ENCODE assay signal across 21 cellular contexts in genomic region chr18:46095532-46095931, GRCh38. TPM values are rescaled to one million over a fixed set of nuclear protein-coding genes. Genes with fewer than 3 reads are reported as not detected.
A peak's percentile ranks its signal among the peaks of the same experiment; 100 is the strongest.
DNase-seq lines count a peak whose midpoint lies in the region; ATAC-seq, FAIRE-seq and TF ChIP-seq lines count a peak whose summit lies in the region.
"Had no signal": no experiment of that assay in that cellular context is flagged by ENCODE, and none has a peak within 500 bp of the region (broad histone marks: within the 10 kb centered on the region; RNA-seq: fewer than 3 reads in every experiment).

No MANE protein-coding gene starts in this region.

- FAIRE-seq in HepG2 (lab: Jason Lieb, UNC), result no peak
- FAIRE-seq: keratinocyte had no signal

- POLR2A ChIA-PET in HepG2 (lab: Yijun Ruan, JAX) (no interaction called here), WTC11 (lab: Charles Lee) (interaction anchor here (1.4 kb wide), 1 partner anchor 22 kb away, joined by 3 read pairs; no protein-coding TSS in a partner anchor)

- TF ChIP-seq EP300 in HepG2 (IDR thresholded peaks at IDR 0.05; ENCODE audit: low read depth in 2 of 2, low read length in 2 of 2) (no peak), HepG2 (CRISPR knock-in tag; IDR thresholded peaks at IDR 0.05; ENCODE audit: borderline replicate concordance) (no peak)

- no peaks in the 10 kb centered on the region for H3K27me3 Mint-ChIP-seq in WTC11 (ENCODE audit: low read depth)
- H3K27me3 Mint-ChIP-seq in stimulated activated naive B cell treated with anti-CD40 and anti-IgM and Interleukin-4, amounts not matched to agents 10 μg/mL and 1 μg/mL and 100 μg/mL, for 72 hours, result no peaks in the 10 kb centered on the region
- H3K27me3 Mint-ChIP-seq: B cell had no signal

- H3K4me3 ChIP-seq in HepG2 (replicated peaks in 1 of 3; ENCODE audit: insufficient read depth in 1 of 3, low read depth in 2 of 3, low read length in 3 of 3) (no peak overlapping the region), right lobe of liver (no peak overlapping the region), hepatocyte (no peak overlapping the region), SJCRH30 (no peak overlapping the region)
- H3K4me3 ChIP-seq: SK-N-MC had no signal

- no peaks in the 10 kb centered on the region for H3K9me3 Mint-ChIP-seq in WTC11
- H3K9me3 Mint-ChIP-seq in stimulated activated naive B cell treated with anti-CD40 and anti-IgM and Interleukin-4, amounts not matched to agents 10 μg/mL and 1 μg/mL and 100 μg/mL, for 72 hours, result no peaks in the 10 kb centered on the region
- H3K9me3 Mint-ChIP-seq: HFFc6 had no signal

- no peak overlapping the region for H3K27ac Mint-ChIP-seq in WTC11
- peak overlapping the region; percentile 20 for H3K27ac Mint-ChIP-seq in stimulated activated naive B cell treated with anti-CD40 and anti-IgM and Interleukin-4, amounts not matched to agents 10 μg/mL and 1 μg/mL and 100 μg/mL, for 72 hours
- H3K27ac Mint-ChIP-seq: B cell had no signal

- TF ChIP-seq RAD21 in HepG2 (CRISPR knock-in tag; IDR thresholded peaks at IDR 0.05), result no peak

- intact Hi-C loops in HepG2 (cut with micrococcal nuclease; ENCODE audit: unreplicated experiment) (no loop called here), right lobe of liver (cut with DNase I) (no loop called here)

- WGBS in HepG2 (ENCODE audit: low lambda C conversion rate), result 97% methylated on average over 10 of the region's 10 CpGs
- whole genome bisulfite sequencing in right lobe of liver (ENCODE audit: insufficient coverage, low coverage, low lambda C conversion rate, missing lambda C conversion rate), result 93% methylated on average over 8 of the region's 10 CpGs
- 98% methylated on average over 10 of the region's 10 CpGs for WGBS in hepatocyte (ENCODE audit: low lambda C conversion rate, missing lambda C conversion rate)

- CTCF ChIA-PET in HepG2 (lab: Yijun Ruan, JAX; ENCODE audit: low intra/inter-chr PET ratio, low total read pairs), result no interaction called here
- CTCF ChIA-PET in WTC11 (lab: Charles Lee), result no interaction called here

- H2AFZ ChIP-seq in HepG2 (ENCODE audit: low read length) (no peak overlapping the region), hepatocyte (no peak overlapping the region)

- BruUV-seq in HepG2 (replicated peaks; lab: Mats Ljungman, UMichigan), result no TSS peak

- peak overlapping the region; percentile 34; the same call in 1 of the 2 replicates for H3K4me3 Mint-ChIP-seq in WTC11
- peak overlapping the region in 1 of 2 donors; percentile 43 for H3K4me3 Mint-ChIP-seq in stimulated activated naive B cell treated with anti-CD40 and anti-IgM and Interleukin-4, amounts not matched to agents 10 μg/mL and 1 μg/mL and 100 μg/mL, for 72 hours

- H3K79me2 ChIP-seq in HepG2 (ENCODE audit: insufficient read depth, low read length) (peaks cover 65% of the 10 kb centered on the region), hepatocyte (peaks cover 79% of the 10 kb centered on the region)

- H3K4me2 ChIP-seq in HepG2 (ENCODE audit: low read depth, low read length), result peak overlapping the region; percentile 75; the same call in 1 of the 2 replicates
- peak overlapping the region; percentile 75 for H3K4me2 ChIP-seq in hepatocyte

- H3K9ac ChIP-seq in HepG2 (ENCODE audit: insufficient read depth, low read depth, low read length), result no peak overlapping the region

- H3K27ac ChIP-seq in HepG2 (ENCODE audit: extremely low read length, insufficient read depth, low read length) (no peak overlapping the region), right lobe of liver (no peak overlapping the region), hepatocyte (no peak overlapping the region), SJCRH30 (no peak overlapping the region)
- H3K27ac ChIP-seq: ascending aorta, SK-N-MC, tibial artery had no signal

- no peaks in the 10 kb centered on the region for H3K9me2 ChIP-seq in hepatocyte (replicated peaks; ENCODE audit: insufficient read depth)

- peaks cover 44% of the 10 kb centered on the region for H3K4me1 ChIP-seq in HepG2 (ENCODE audit: insufficient read depth, low read length)
- H3K4me1 ChIP-seq in right lobe of liver, result peaks cover 0 to 29% (median 11%) of the 10 kb centered on the region in 4 donors
- peaks cover 12% of the 10 kb centered on the region for H3K4me1 ChIP-seq in hepatocyte (ENCODE audit: insufficient read depth)
- no peaks in the 10 kb centered on the region for H3K4me1 ChIP-seq in SJCRH30

- no peaks in the 10 kb centered on the region; a peak in 1 of 5 replicates for H3K27me3 ChIP-seq in HepG2 (ENCODE audit: control insufficient read depth in 1 of 2, insufficient read depth in 2 of 2, low read length in 2 of 2)
- no peaks in the 10 kb centered on the region for H3K27me3 ChIP-seq in right lobe of liver
- no peaks in the 10 kb centered on the region for H3K27me3 ChIP-seq in hepatocyte
- no peaks in the 10 kb centered on the region for H3K27me3 ChIP-seq in SJCRH30
- H3K27me3 ChIP-seq: ascending aorta, tibial artery had no signal

- in situ Hi-C loops in HepG2 (cut with HindIII; ENCODE audit: extremely low pct_ligation_motif_present, low pct_unique_long_range_greater_than_20kb), result no loop called here

- H3K4me1 Mint-ChIP-seq in WTC11, result peaks cover 21% of the 10 kb centered on the region
- peaks cover 9 to 24% of the 10 kb centered on the region in 2 donors for H3K4me1 Mint-ChIP-seq in stimulated activated naive B cell treated with anti-CD40 and anti-IgM and Interleukin-4, amounts not matched to agents 10 μg/mL and 1 μg/mL and 100 μg/mL, for 72 hours

- peaks cover 56% of the 10 kb centered on the region for H3K36me3 Mint-ChIP-seq in WTC11
- H3K36me3 Mint-ChIP-seq in stimulated activated naive B cell treated with anti-CD40 and anti-IgM and Interleukin-4, amounts not matched to agents 10 μg/mL and 1 μg/mL and 100 μg/mL, for 72 hours, result peaks cover 20 to 28% of the 10 kb centered on the region in 2 donors

- TF ChIP-seq POLR2A in HepG2 (IDR thresholded peaks at IDR 0.05; ENCODE audit: insufficient read depth in 1 of 2, low read depth in 2 of 2, low read length in 2 of 2) (no peak), right lobe of liver (IDR thresholded peaks at IDR 0.05) (no peak)

- ATAC-seq in HepG2 (no peak), right lobe of liver (no peak), WTC11 (no peak), GM18520 (IDR thresholded peaks at IDR 0.05; ENCODE audit: unreplicated experiment) (no peak)
- ATAC-seq in stimulated activated naive B cell treated with anti-CD40 and anti-IgM and Interleukin-4, amounts not matched to agents 10 μg/mL and 1 μg/mL and 100 μg/mL, for 72 hours (replicated peaks), result no peak

- no peak for DNase-seq in HepG2 (ENCODE audit: low spot score)
- no peak for DNase-seq in right lobe of liver
- DNase-seq in WTC11 (ENCODE audit: low spot score), result no peak
- DNase-seq in hepatocyte (ENCODE audit: low spot score), result no peak
- no peak for DNase-seq in stimulated activated naive B cell treated with anti-CD40 and anti-IgM and Interleukin-4, amounts not matched to agents 10 μg/mL and 1 μg/mL and 100 μg/mL, for 72 hours
- DNase-seq in SJCRH30, result no peak
- no peak for DNase-seq in superior temporal gyrus (ENCODE audit: extremely low spot score)
- DNase-seq: activated CD4-positive, alpha-beta T cell treated with anti-CD3 and anti-CD28 coated beads, Interleukin-2, amount 50 U/mL, for 48 hours; activated gamma-delta T cell; DMS153; HFFc6; NCI-H2029 treated with DMSO at 0.1 percent for 48 hours; NCI-H524; stimulated activated CD4-positive, alpha-beta T cell treated with anti-CD3 and anti-CD28 coated beads, Interleukin-4, amount 100 ng/mL, for 24 hours; tibial artery had no signal

- TF ChIP-seq CTCF in HepG2 (CRISPR knock-in tag; IDR thresholded peaks at IDR 0.05) (no peak), right lobe of liver (IDR thresholded peaks at IDR 0.05) (no peak), WTC11 (IDR thresholded peaks at IDR 0.05) (no peak), hepatocyte (IDR thresholded peaks at IDR 0.05; ENCODE audit: poor library complexity) (no peak)

- H3K36me3 ChIP-seq in HepG2 (replicated peaks in 1 of 2; ENCODE audit: control insufficient read depth in 1 of 2, insufficient read depth in 2 of 2, low read length in 2 of 2), result peaks cover 12 to 33% of the 10 kb centered on the region in 2 experiments
- peaks cover 0 to 42% (median 24%) of the 10 kb centered on the region in 4 donors for H3K36me3 ChIP-seq in right lobe of liver
- H3K36me3 ChIP-seq in hepatocyte (replicated peaks; ENCODE audit: insufficient read depth, low read depth), result peaks cover under 1% of the 10 kb centered on the region
- peaks cover 36% of the 10 kb centered on the region for H3K36me3 ChIP-seq in SJCRH30

- peaks cover 17% of the 10 kb centered on the region; the same call in 1 of the 2 replicates for H4K20me1 ChIP-seq in HepG2 (ENCODE audit: insufficient read depth, low read length)
- H4K20me1 ChIP-seq in hepatocyte (ENCODE audit: insufficient read depth, poor library complexity, severe bottlenecking), result peaks cover 22% of the 10 kb centered on the region

- H3K9me3 ChIP-seq in HepG2 (ENCODE audit: low read length) (no peaks in the 10 kb centered on the region), right lobe of liver (no peaks in the 10 kb centered on the region), hepatocyte (ENCODE audit: low read depth) (no peaks in the 10 kb centered on the region), SJCRH30 (replicated peaks) (no peaks in the 10 kb centered on the region)
- H3K9me3 ChIP-seq: ascending aorta, tibial artery had no signal

RNA-seq across cellular contexts. Expression of gene ATP5F1A, which starts 2.6 kb away (rescaled TPM):
- total RNA-seq in HepG2 (2016; rRNA removed; fragmentation: Illumina TruSeq; extraction: Trizol) (922 and 1,311 TPM in 2 replicates), right lobe of liver (100 to 1,000 TPM; 243 to 405 (median 286) TPM), WTC11 (2021) (818 to 834 TPM (median 825 TPM) in 3 replicates), hepatocyte (931 and 979 TPM in 2 replicates)
- total RNA-seq in HepG2 (2016; cell fraction: cytosol; rRNA removed; fragmentation: Illumina TruSeq; extraction: Trizol; ENCODE audit: low read depth), result 198 and 244 TPM in 2 replicates
- total RNA-seq in HepG2 (2016; cell fraction: insoluble cytoplasmic fraction; rRNA removed; fragmentation: Illumina TruSeq; extraction: Trizol), result 940 and 1,285 TPM in 2 replicates
- total RNA-seq in HepG2 (2016; cell fraction: membrane; rRNA removed; fragmentation: Illumina TruSeq; extraction: Trizol), result 436 and 513 TPM in 2 replicates
- total RNA-seq in HepG2 (2016; cell fraction: nucleus; rRNA removed; fragmentation: Illumina TruSeq; extraction: Trizol), result 345 and 358 TPM in 2 replicates
- polyA plus RNA-seq in HepG2 (2011; rRNA removed) (355 and 459 TPM in 2 replicates), hepatocyte (533 and 609 TPM in 2 replicates)
- polyA plus RNA-seq in HepG2 (2011; cell fraction: cytosol; rRNA removed), result 632 and 726 TPM in 2 replicates
- polyA plus RNA-seq in HepG2 (2011; cell fraction: nucleus; rRNA removed), result 189 and 204 TPM in 2 replicates
- polyA plus RNA-seq in HepG2 (2012), result 422 and 462 TPM in 2 replicates
- 150 and 167 TPM in 2 replicates for polyA plus RNA-seq in HepG2 (2016; cell fraction: cytosol; fragmentation: Illumina TruSeq; extraction: Trizol; ENCODE audit: low read depth)
- polyA plus RNA-seq in HepG2 (2016; cell fraction: insoluble cytoplasmic fraction; fragmentation: Illumina TruSeq; extraction: Trizol; ENCODE audit: low read depth), result 868 and 898 TPM in 2 replicates
- polyA plus RNA-seq in HepG2 (2016; cell fraction: membrane; fragmentation: Illumina TruSeq; extraction: Trizol; ENCODE audit: low read depth), result 264 and 311 TPM in 2 replicates
- 317 and 333 TPM in 2 replicates for polyA plus RNA-seq in HepG2 (2016; cell fraction: nucleus; fragmentation: Illumina TruSeq; extraction: Trizol; ENCODE audit: insufficient read depth, low read depth)
- 762 and 776 TPM in 2 replicates for polyA minus RNA-seq in HepG2 (2011; rRNA and poly(A)+ RNA removed; ENCODE audit: low replicate concordance)
- 448 and 460 TPM in 2 replicates for polyA minus RNA-seq in HepG2 (2011; cell fraction: cytosol; rRNA and poly(A)+ RNA removed)
- polyA minus RNA-seq in HepG2 (2011; cell fraction: nucleus; rRNA and poly(A)+ RNA removed), result 137 and 150 TPM in 2 replicates
- 435 and 468 TPM in 2 replicates for total RNA-seq in SJCRH30 (2014; rRNA removed; shearing (Covaris generic))

RNA-seq across cellular contexts. Expression of gene HAUS1, which starts 8.7 kb away (rescaled TPM):
- 59.2 and 90.3 TPM in 2 replicates for total RNA-seq in HepG2 (2016; rRNA removed; fragmentation: Illumina TruSeq; extraction: Trizol)
- 24.1 and 27.0 TPM in 2 replicates for total RNA-seq in HepG2 (2016; cell fraction: cytosol; rRNA removed; fragmentation: Illumina TruSeq; extraction: Trizol; ENCODE audit: low read depth)
- 59.8 and 92.6 TPM in 2 replicates for total RNA-seq in HepG2 (2016; cell fraction: insoluble cytoplasmic fraction; rRNA removed; fragmentation: Illumina TruSeq; extraction: Trizol)
- total RNA-seq in HepG2 (2016; cell fraction: membrane; rRNA removed; fragmentation: Illumina TruSeq; extraction: Trizol), result 30.0 and 34.0 TPM in 2 replicates
- 22.1 and 27.7 TPM in 2 replicates for total RNA-seq in HepG2 (2016; cell fraction: nucleus; rRNA removed; fragmentation: Illumina TruSeq; extraction: Trizol)
- 13.2 and 20.6 TPM in 2 replicates for polyA plus RNA-seq in HepG2 (2011; rRNA removed)
- 23.4 and 23.6 TPM in 2 replicates for polyA plus RNA-seq in HepG2 (2011; cell fraction: cytosol; rRNA removed)
- 8.2 and 10.6 TPM in 2 replicates for polyA plus RNA-seq in HepG2 (2011; cell fraction: nucleus; rRNA removed)
- 21.4 and 30.6 TPM in 2 replicates for polyA plus RNA-seq in HepG2 (2012)
- polyA plus RNA-seq in HepG2 (2016; cell fraction: cytosol; fragmentation: Illumina TruSeq; extraction: Trizol; ENCODE audit: low read depth), result 18.5 and 19.3 TPM in 2 replicates
- 80.8 and 87.3 TPM in 2 replicates for polyA plus RNA-seq in HepG2 (2016; cell fraction: insoluble cytoplasmic fraction; fragmentation: Illumina TruSeq; extraction: Trizol; ENCODE audit: low read depth)
- polyA plus RNA-seq in HepG2 (2016; cell fraction: membrane; fragmentation: Illumina TruSeq; extraction: Trizol; ENCODE audit: low read depth), result 23.2 and 25.9 TPM in 2 replicates
- 36.7 and 38.3 TPM in 2 replicates for polyA plus RNA-seq in HepG2 (2016; cell fraction: nucleus; fragmentation: Illumina TruSeq; extraction: Trizol; ENCODE audit: insufficient read depth, low read depth)
- 5.7 and 26.1 TPM in 2 replicates for polyA minus RNA-seq in HepG2 (2011; rRNA and poly(A)+ RNA removed; ENCODE audit: low replicate concordance)
- polyA minus RNA-seq in HepG2 (2011; cell fraction: cytosol; rRNA and poly(A)+ RNA removed), result 15.0 and 18.4 TPM in 2 replicates
- polyA minus RNA-seq in HepG2 (2011; cell fraction: nucleus; rRNA and poly(A)+ RNA removed), result 9.4 and 10.2 TPM in 2 replicates
- total RNA-seq in right lobe of liver, result 10 to 100 TPM in 2 of 6 experiments, 1 to 10 TPM in 4; 4.0 to 15.4 (median 5.9) TPM
- total RNA-seq in WTC11 (2021), result 58.7 to 68.3 TPM (median 68.1 TPM) in 3 replicates
- total RNA-seq in hepatocyte, result 48.8 and 51.8 TPM in 2 replicates
- 31.8 and 36.5 TPM in 2 replicates for polyA plus RNA-seq in hepatocyte
- total RNA-seq in SJCRH30 (2014; rRNA removed; shearing (Covaris generic)), result 45.8 and 53.3 TPM in 2 replicates

RNA-seq across cellular contexts. Expression of gene PSTPIP2, which starts 23.5 kb away (rescaled TPM):
- total RNA-seq in HepG2 (2016; rRNA removed; fragmentation: Illumina TruSeq; extraction: Trizol) (0.27 and 0.51 TPM in 2 replicates), right lobe of liver (10 to 100 TPM in 2 of 6 experiments, 1 to 10 TPM in 4; 4.0 to 15.2 (median 8.6) TPM), WTC11 (2021) (1.9 to 2.5 TPM (median 1.9 TPM) in 3 replicates), hepatocyte (21.2 and 24.5 TPM in 2 replicates)
- total RNA-seq in HepG2 (2016; cell fraction: cytosol; rRNA removed; fragmentation: Illumina TruSeq; extraction: Trizol; ENCODE audit: low read depth), result 0.18 TPM in 1 of 2 replicates, not detected in the other
- total RNA-seq in HepG2 (2016; cell fraction: insoluble cytoplasmic fraction; rRNA removed; fragmentation: Illumina TruSeq; extraction: Trizol), result 0.22 and 0.30 TPM in 2 replicates
- 0.12 and 0.17 TPM in 2 replicates for total RNA-seq in HepG2 (2016; cell fraction: membrane; rRNA removed; fragmentation: Illumina TruSeq; extraction: Trizol)
- total RNA-seq in HepG2 (2016; cell fraction: nucleus; rRNA removed; fragmentation: Illumina TruSeq; extraction: Trizol), result 0.16 and 0.19 TPM in 2 replicates
- polyA plus RNA-seq in HepG2 (2011; rRNA removed) (0.24 and 0.25 TPM in 2 replicates), hepatocyte (10.0 and 11.9 TPM in 2 replicates)
- polyA plus RNA-seq in HepG2 (2011; cell fraction: cytosol; rRNA removed), result 0.16 and 0.29 TPM in 2 replicates
- 0.06 and 0.10 TPM in 2 replicates for polyA plus RNA-seq in HepG2 (2011; cell fraction: nucleus; rRNA removed)
- polyA plus RNA-seq in HepG2 (2012), result 0.36 and 0.37 TPM in 2 replicates
- not detected in 2 replicates for polyA plus RNA-seq in HepG2 (2016; cell fraction: cytosol; fragmentation: Illumina TruSeq; extraction: Trizol; ENCODE audit: low read depth)
- 0.38 and 0.43 TPM in 2 replicates for polyA plus RNA-seq in HepG2 (2016; cell fraction: insoluble cytoplasmic fraction; fragmentation: Illumina TruSeq; extraction: Trizol; ENCODE audit: low read depth)
- 0.08 and 0.09 TPM in 2 replicates for polyA plus RNA-seq in HepG2 (2016; cell fraction: membrane; fragmentation: Illumina TruSeq; extraction: Trizol; ENCODE audit: low read depth)
- polyA plus RNA-seq in HepG2 (2016; cell fraction: nucleus; fragmentation: Illumina TruSeq; extraction: Trizol; ENCODE audit: insufficient read depth, low read depth), result 0.53 and 0.56 TPM in 2 replicates
- 0.28 and 1.0 TPM in 2 replicates for polyA minus RNA-seq in HepG2 (2011; rRNA and poly(A)+ RNA removed; ENCODE audit: low replicate concordance)
- 0.99 TPM in 1 of 2 replicates, not detected in the other for polyA minus RNA-seq in HepG2 (2011; cell fraction: cytosol; rRNA and poly(A)+ RNA removed)
- polyA minus RNA-seq in HepG2 (2011; cell fraction: nucleus; rRNA and poly(A)+ RNA removed), result 0.37 TPM in 1 of 2 replicates, not detected in the other
- 6.1 and 6.8 TPM in 2 replicates for total RNA-seq in SJCRH30 (2014; rRNA removed; shearing (Covaris generic))
- total RNA-seq: OCI-LY7 had no signal
